1 cellular context compared by ENCODE assay signal in the genomic region with DNA sequence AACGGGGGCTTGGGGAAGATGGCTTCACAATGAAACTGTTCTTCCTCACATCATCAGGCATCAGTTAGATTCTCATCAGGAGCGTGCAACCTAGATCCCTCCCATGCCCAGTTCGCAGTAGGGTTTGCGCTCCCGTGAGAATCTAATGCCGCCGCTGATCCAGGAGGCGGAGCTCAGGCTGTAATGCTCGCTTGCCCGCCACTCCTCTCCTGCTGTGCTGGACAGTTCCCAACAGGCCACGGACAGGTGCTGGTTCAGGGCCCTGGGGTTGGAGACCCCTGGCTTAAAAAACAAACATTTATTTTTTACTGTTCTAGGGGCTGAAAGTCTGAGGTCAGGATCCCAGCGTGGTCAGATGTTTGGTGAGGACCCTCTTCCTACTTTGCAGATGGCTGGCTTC.
TF ChIP-seq lines count a peak whose summit lies in the region.

No MANE protein-coding gene starts in this region.

TF ChIP-seq in WTC11, 78 proteins besides CTCF, POLR2A, EP300 and RAD21 (continued from another document):
- TF ChIP-seq, protein P1, sequence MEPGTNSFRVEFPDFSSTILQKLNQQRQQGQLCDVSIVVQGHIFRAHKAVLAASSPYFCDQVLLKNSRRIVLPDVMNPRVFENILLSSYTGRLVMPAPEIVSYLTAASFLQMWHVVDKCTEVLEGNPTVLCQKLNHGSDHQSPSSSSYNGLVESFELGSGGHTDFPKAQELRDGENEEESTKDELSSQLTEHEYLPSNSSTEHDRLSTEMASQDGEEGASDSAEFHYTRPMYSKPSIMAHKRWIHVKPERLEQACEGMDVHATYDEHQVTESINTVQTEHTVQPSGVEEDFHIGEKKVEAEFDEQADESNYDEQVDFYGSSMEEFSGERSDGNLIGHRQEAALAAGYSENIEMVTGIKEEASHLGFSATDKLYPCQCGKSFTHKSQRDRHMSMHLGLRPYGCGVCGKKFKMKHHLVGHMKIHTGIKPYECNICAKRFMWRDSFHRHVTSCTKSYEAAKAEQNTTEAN (CRISPR knock-in tag; IDR thresholded peaks at IDR 0.05): no peak
- TF ChIP-seq, protein P2, sequence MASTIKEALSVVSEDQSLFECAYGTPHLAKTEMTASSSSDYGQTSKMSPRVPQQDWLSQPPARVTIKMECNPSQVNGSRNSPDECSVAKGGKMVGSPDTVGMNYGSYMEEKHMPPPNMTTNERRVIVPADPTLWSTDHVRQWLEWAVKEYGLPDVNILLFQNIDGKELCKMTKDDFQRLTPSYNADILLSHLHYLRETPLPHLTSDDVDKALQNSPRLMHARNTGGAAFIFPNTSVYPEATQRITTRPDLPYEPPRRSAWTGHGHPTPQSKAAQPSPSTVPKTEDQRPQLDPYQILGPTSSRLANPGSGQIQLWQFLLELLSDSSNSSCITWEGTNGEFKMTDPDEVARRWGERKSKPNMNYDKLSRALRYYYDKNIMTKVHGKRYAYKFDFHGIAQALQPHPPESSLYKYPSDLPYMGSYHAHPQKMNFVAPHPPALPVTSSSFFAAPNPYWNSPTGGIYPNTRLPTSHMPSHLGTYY (CRISPR knock-in tag; IDR thresholded peaks at IDR 0.05): no peak
- no peak for TF ChIP-seq NR1H2 (CRISPR knock-in tag; IDR thresholded peaks at IDR 0.05)
- TF ChIP-seq GABPB1 (CRISPR knock-in tag; IDR thresholded peaks at IDR 0.05): no peak
- no peak for TF ChIP-seq TCF7 (CRISPR knock-in tag; IDR thresholded peaks at IDR 0.05; ENCODE audit: low read depth)
- TF ChIP-seq FOXP1 (CRISPR knock-in tag; IDR thresholded peaks at IDR 0.05; ENCODE audit: borderline replicate concordance): no peak
- TF ChIP-seq NFE2L1 (CRISPR knock-in tag; IDR thresholded peaks at IDR 0.05): no peak
- TF ChIP-seq, protein P3, sequence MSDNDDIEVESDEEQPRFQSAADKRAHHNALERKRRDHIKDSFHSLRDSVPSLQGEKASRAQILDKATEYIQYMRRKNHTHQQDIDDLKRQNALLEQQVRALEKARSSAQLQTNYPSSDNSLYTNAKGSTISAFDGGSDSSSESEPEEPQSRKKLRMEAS (CRISPR knock-in tag; IDR thresholded peaks at IDR 0.05): no peak
- TF ChIP-seq, protein P4, sequence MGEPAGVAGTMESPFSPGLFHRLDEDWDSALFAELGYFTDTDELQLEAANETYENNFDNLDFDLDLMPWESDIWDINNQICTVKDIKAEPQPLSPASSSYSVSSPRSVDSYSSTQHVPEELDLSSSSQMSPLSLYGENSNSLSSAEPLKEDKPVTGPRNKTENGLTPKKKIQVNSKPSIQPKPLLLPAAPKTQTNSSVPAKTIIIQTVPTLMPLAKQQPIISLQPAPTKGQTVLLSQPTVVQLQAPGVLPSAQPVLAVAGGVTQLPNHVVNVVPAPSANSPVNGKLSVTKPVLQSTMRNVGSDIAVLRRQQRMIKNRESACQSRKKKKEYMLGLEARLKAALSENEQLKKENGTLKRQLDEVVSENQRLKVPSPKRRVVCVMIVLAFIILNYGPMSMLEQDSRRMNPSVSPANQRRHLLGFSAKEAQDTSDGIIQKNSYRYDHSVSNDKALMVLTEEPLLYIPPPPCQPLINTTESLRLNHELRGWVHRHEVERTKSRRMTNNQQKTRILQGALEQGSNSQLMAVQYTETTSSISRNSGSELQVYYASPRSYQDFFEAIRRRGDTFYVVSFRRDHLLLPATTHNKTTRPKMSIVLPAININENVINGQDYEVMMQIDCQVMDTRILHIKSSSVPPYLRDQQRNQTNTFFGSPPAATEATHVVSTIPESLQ (CRISPR knock-in tag; IDR thresholded peaks at IDR 0.05): no peak
- TF ChIP-seq, protein P5, sequence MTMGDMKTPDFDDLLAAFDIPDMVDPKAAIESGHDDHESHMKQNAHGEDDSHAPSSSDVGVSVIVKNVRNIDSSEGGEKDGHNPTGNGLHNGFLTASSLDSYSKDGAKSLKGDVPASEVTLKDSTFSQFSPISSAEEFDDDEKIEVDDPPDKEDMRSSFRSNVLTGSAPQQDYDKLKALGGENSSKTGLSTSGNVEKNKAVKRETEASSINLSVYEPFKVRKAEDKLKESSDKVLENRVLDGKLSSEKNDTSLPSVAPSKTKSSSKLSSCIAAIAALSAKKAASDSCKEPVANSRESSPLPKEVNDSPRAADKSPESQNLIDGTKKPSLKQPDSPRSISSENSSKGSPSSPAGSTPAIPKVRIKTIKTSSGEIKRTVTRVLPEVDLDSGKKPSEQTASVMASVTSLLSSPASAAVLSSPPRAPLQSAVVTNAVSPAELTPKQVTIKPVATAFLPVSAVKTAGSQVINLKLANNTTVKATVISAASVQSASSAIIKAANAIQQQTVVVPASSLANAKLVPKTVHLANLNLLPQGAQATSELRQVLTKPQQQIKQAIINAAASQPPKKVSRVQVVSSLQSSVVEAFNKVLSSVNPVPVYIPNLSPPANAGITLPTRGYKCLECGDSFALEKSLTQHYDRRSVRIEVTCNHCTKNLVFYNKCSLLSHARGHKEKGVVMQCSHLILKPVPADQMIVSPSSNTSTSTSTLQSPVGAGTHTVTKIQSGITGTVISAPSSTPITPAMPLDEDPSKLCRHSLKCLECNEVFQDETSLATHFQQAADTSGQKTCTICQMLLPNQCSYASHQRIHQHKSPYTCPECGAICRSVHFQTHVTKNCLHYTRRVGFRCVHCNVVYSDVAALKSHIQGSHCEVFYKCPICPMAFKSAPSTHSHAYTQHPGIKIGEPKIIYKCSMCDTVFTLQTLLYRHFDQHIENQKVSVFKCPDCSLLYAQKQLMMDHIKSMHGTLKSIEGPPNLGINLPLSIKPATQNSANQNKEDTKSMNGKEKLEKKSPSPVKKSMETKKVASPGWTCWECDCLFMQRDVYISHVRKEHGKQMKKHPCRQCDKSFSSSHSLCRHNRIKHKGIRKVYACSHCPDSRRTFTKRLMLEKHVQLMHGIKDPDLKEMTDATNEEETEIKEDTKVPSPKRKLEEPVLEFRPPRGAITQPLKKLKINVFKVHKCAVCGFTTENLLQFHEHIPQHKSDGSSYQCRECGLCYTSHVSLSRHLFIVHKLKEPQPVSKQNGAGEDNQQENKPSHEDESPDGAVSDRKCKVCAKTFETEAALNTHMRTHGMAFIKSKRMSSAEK (CRISPR knock-in tag; IDR thresholded peaks at IDR 0.05; ENCODE audit: borderline replicate concordance): no peak
- no peak for TF ChIP-seq NFATC4 (CRISPR knock-in tag; IDR thresholded peaks at IDR 0.05)
